24 cellular contexts compared by ENCODE assay signal in the genomic region with DNA sequence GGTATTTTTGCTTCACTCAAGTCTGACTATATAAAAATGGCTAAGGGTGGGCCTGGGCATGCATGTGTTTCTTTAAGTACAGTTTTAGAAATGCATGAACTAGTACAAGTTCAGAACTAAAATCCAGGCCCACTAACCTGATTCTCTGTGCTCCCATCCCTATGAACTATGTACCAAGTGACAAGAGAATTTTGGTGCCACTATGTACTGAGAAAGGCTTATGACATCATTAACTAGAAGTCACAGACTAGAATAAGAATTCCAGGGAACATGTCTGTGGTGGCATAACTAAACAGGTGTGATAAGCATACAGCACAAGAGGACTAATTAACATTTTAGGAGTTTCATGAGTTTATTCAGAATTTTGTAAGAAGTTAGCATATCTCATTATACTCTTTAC. TPM values are rescaled to one million over a fixed set of nuclear protein-coding genes. Genes with fewer than 3 reads are reported as not detected.
DNase-seq lines count a peak whose midpoint lies in the region; ATAC-seq, FAIRE-seq and TF ChIP-seq lines count a peak whose summit lies in the region.
"Had no signal": no experiment of that assay in that cellular context is flagged by ENCODE, and none has a peak within 500 bp of the region (broad histone marks: within the 10 kb centered on the region; RNA-seq: fewer than 3 reads in every experiment).

No MANE protein-coding gene starts in this region.

- dilution Hi-C loops in keratinocyte (cut with MboI; ENCODE audit: extremely low pct_ligation_motif_present, low sequenced_read_pairs) = no loop called here

- TF ChIP-seq CTCF in heart left ventricle (IDR thresholded peaks at IDR 0.05) = no peak
- TF ChIP-seq CTCF in keratinocyte (optimal IDR thresholded peaks at IDR 0.05 in 1 of 3, IDR thresholded peaks at IDR 0.05 in 1 of 3, conservative IDR thresholded peaks at IDR 0.05 in 1 of 3; ENCODE audit: extremely low read depth in 1 of 3, insufficient read depth in 2 of 3, low read length in 3 of 3) = no peak
- no peak for TF ChIP-seq CTCF in Peyer's patch (IDR thresholded peaks at IDR 0.05)

- no peaks in the 10 kb centered on the region for H3K79me2 ChIP-seq in keratinocyte (ENCODE audit: control insufficient read depth, insufficient read depth, low read length)

- H3K9me1 ChIP-seq in keratinocyte (ENCODE audit: control insufficient read depth, extremely low read depth, insufficient read depth, low read length) = no peaks in the 10 kb centered on the region

- peaks cover 0 to 12% (median 0%) of the 10 kb centered on the region in 12 donors for H3K9me3 ChIP-seq in heart left ventricle
- H3K9me3 ChIP-seq in keratinocyte (ENCODE audit: control insufficient read depth, low read depth, low read length) = no peaks in the 10 kb centered on the region
- H3K9me3 ChIP-seq in Peyer's patch = no peaks in the 10 kb centered on the region
- H3K9me3 ChIP-seq: BLaER1 had no signal

- FAIRE-seq in keratinocyte (lab: Jason Lieb, UNC) = peak; percentile 20
- FAIRE-seq: A204.1, G401.6, GM12892, GM19239, H1 had no signal

- H3K36me3 ChIP-seq in heart left ventricle (no peaks in the 10 kb centered on the region), keratinocyte (ENCODE audit: control insufficient read depth in 2 of 2, extremely low read depth in 1 of 2, insufficient read depth in 2 of 2, low read length in 2 of 2) (no peaks in the 10 kb centered on the region), Peyer's patch (no peaks in the 10 kb centered on the region)
- H3K36me3 ChIP-seq: BLaER1 had no signal

- H3K27me3 Mint-ChIP-seq in activated CD4-positive, alpha-beta T cell treated with anti-CD3 and anti-CD28 coated beads, Interleukin-2, amount 10 ng/mL, durations not matched to agents 24 days and 14 days = no peaks in the 10 kb centered on the region
- H3K27me3 Mint-ChIP-seq: B cell; CD4-positive, CD25-positive, alpha-beta regulatory T cell had no signal

- H2AFZ ChIP-seq in keratinocyte (ENCODE audit: control insufficient read depth, low read length) = no peak overlapping the region
- H2AFZ ChIP-seq: GM23248 had no signal

- no peak overlapping the region for H3K27ac Mint-ChIP-seq in activated CD4-positive, alpha-beta T cell treated with anti-CD3 and anti-CD28 coated beads, Interleukin-2, amount 10 ng/mL, durations not matched to agents 24 days and 14 days
- H3K27ac Mint-ChIP-seq: B cell; CD4-positive, CD25-positive, alpha-beta regulatory T cell; CD8-positive, alpha-beta T cell had no signal

- peak in 3 of 4 donors; percentile 36 to 63 (median 40) for ATAC-seq in heart left ventricle
- ATAC-seq: CD8-positive, alpha-beta T cell had no signal

- no peaks in the 10 kb centered on the region for H4K20me1 ChIP-seq in keratinocyte (ENCODE audit: control insufficient read depth, extremely low read depth, insufficient read depth, low read length)
- H4K20me1 ChIP-seq: BLaER1 had no signal

- H3K9me3 Mint-ChIP-seq in activated CD4-positive, alpha-beta T cell treated with anti-CD3 and anti-CD28 coated beads, Interleukin-2, amount 10 ng/mL, durations not matched to agents 24 days and 14 days = no peaks in the 10 kb centered on the region
- H3K9me3 Mint-ChIP-seq: CD8-positive, alpha-beta T cell had no signal

- peak; percentile 15 for DNase-seq in NCI-H748 (lab: John Stamatoyannopoulos, UW; ENCODE audit: unreplicated experiment)
- no peak for DNase-seq in NCI-H748 treated with DMSO at 0.1 percent for 48 hours (lab: John Stamatoyannopoulos, UW)
- no peak for DNase-seq in heart left ventricle
- DNase-seq in cardiac septum (ENCODE audit: low spot score) = no peak
- DNase-seq in NCI-H774 (lab: John Stamatoyannopoulos, UW) = peak; percentile 74
- DNase-seq in keratinocyte (ENCODE audit: low read depth, low spot score) = no peak
- DNase-seq in Peyer's patch = no peak
- DNase-seq in activated CD4-positive, alpha-beta T cell treated with anti-CD3 and anti-CD28 coated beads, Interleukin-2, amount 10 ng/mL, durations not matched to agents 24 days and 14 days = no peak
- DNase-seq: Caco-2; CD4-positive, CD25-positive, alpha-beta regulatory T cell; CD8-positive, alpha-beta T cell; DMS153; DND-41; H7 had no signal

- no peak for TF ChIP-seq POLR2A in heart left ventricle (IDR thresholded peaks at IDR 0.05)
- no peak for TF ChIP-seq POLR2A in Peyer's patch (IDR thresholded peaks at IDR 0.05)

- no peaks in the 10 kb centered on the region for H3K4me1 Mint-ChIP-seq in activated CD4-positive, alpha-beta T cell treated with anti-CD3 and anti-CD28 coated beads, Interleukin-2, amount 10 ng/mL, durations not matched to agents 24 days and 14 days
- H3K4me1 Mint-ChIP-seq: B cell had no signal

- H3K4me1 ChIP-seq in heart left ventricle (peaks cover 0 to 32% (median 7%) of the 10 kb centered on the region in 12 donors), keratinocyte (ENCODE audit: control insufficient read depth, extremely low read depth, insufficient read depth, low read length) (peaks cover 4% of the 10 kb centered on the region), Peyer's patch (no peaks in the 10 kb centered on the region)
- H3K4me1 ChIP-seq: Caco-2 had no signal

- no peaks in the 10 kb centered on the region for H3K36me3 Mint-ChIP-seq in activated CD4-positive, alpha-beta T cell treated with anti-CD3 and anti-CD28 coated beads, Interleukin-2, amount 10 ng/mL, durations not matched to agents 24 days and 14 days (ENCODE audit: low read depth)
- H3K36me3 Mint-ChIP-seq: CD4-positive, CD25-positive, alpha-beta regulatory T cell; CD8-positive, alpha-beta T cell had no signal

- no peak overlapping the region for H3K4me3 Mint-ChIP-seq in activated CD4-positive, alpha-beta T cell treated with anti-CD3 and anti-CD28 coated beads, Interleukin-2, amount 10 ng/mL, durations not matched to agents 24 days and 14 days
- H3K4me3 Mint-ChIP-seq: B cell; CD4-positive, CD25-positive, alpha-beta regulatory T cell; CD8-positive, alpha-beta T cell had no signal

- H3K27me3 ChIP-seq in heart left ventricle (no peaks in the 10 kb centered on the region), keratinocyte (ENCODE audit: control insufficient read depth, extremely low read depth, insufficient read depth, low read length) (no peaks in the 10 kb centered on the region), Peyer's patch (no peaks in the 10 kb centered on the region)
- H3K27me3 ChIP-seq: BLaER1 had no signal

- no peak overlapping the region for H3K4me3 ChIP-seq in heart left ventricle
- H3K4me3 ChIP-seq in keratinocyte (ENCODE audit: control insufficient read depth in 2 of 3, extremely low read depth in 1 of 3, insufficient read depth in 2 of 3, low read depth in 1 of 3, low read length in 3 of 3) = no peak overlapping the region
- no peak overlapping the region for H3K4me3 ChIP-seq in Peyer's patch
- H3K4me3 ChIP-seq: BLaER1, GM23248 had no signal

- no peak overlapping the region for H3K4me2 ChIP-seq in keratinocyte (ENCODE audit: control insufficient read depth, extremely low read depth, insufficient read depth, low read depth, low read length)
- H3K4me2 ChIP-seq: BLaER1 had no signal

- H3K9ac ChIP-seq in keratinocyte (ENCODE audit: control insufficient read depth, extremely low read depth, insufficient read depth, low read length) = no peak overlapping the region
- H3K9ac ChIP-seq: BLaER1, GM23248 had no signal

- H3K27ac ChIP-seq in heart left ventricle (no peak overlapping the region), keratinocyte (ENCODE audit: control insufficient read depth, insufficient read depth, low read length) (no peak overlapping the region), Peyer's patch (no peak overlapping the region)
- H3K27ac ChIP-seq: 22Rv1, BLaER1, C4-2B, GM23248 had no signal

- intact Hi-C loops in heart left ventricle (cut with DNase I) = no loop called here
- intact Hi-C loops in cardiac septum (cut with DNase I) = no loop called here
- intact Hi-C loops in activated CD4-positive, alpha-beta T cell treated with anti-CD3 and anti-CD28 coated beads, Interleukin-2, amount 10 ng/mL, durations not matched to agents 24 days and 14 days (cut with micrococcal nuclease) = no loop called here

RNA-seq across cellular contexts. Expression of a gene that starts 16.1 kb away (rescaled TPM):
- 10 to 100 TPM; 25.7 to 47.2 (median 41.4) TPM for total RNA-seq in heart left ventricle
- polyA plus RNA-seq in heart left ventricle = 10 to 100 TPM; 15.4 to 28.7 TPM
- total RNA-seq in cardiac septum = 35.2 TPM
- 1.2 to 1.6 TPM (median 1.3 TPM) in 3 replicates for polyA plus RNA-seq in keratinocyte
- 2.6 TPM for polyA plus RNA-seq in keratinocyte (2011; ENCODE audit: low read depth)
- polyA plus RNA-seq in keratinocyte (2011; cell fraction: cytosol; rRNA removed) = 0.32 and 0.88 TPM in 2 replicates
- polyA plus RNA-seq in keratinocyte (2011; cell fraction: nucleus; rRNA removed) = 1.7 and 2.1 TPM in 2 replicates
- polyA plus RNA-seq in keratinocyte (2012; ENCODE audit: low replicate concordance) = 1.4 and 4.3 TPM in 2 replicates
- polyA minus RNA-seq in keratinocyte = 0.62 to 2.6 TPM (median 1.1 TPM) in 3 replicates
- 1.7 TPM for polyA minus RNA-seq in keratinocyte (2011; cell fraction: cytosol; rRNA and poly(A)+ RNA removed)
- polyA minus RNA-seq in keratinocyte (2011; cell fraction: nucleus; rRNA and poly(A)+ RNA removed) = 2.1 and 2.9 TPM in 2 replicates
- 10 to 100 TPM; 35.4 to 73.4 (median 58.6) TPM for total RNA-seq in Peyer's patch
- 0.30 and 0.90 TPM in 2 replicates for total RNA-seq in activated CD4-positive, alpha-beta T cell treated with anti-CD3 and anti-CD28 coated beads, Interleukin-2, amount 10 ng/mL, durations not matched to agents 24 days and 14 days

Comparison
In these comparisons a context has a peak if more than half of its experiments do, and no peak if none do; other contexts are left out.
1. DNase-seq: peak in NCI-H748 (single experiment) and NCI-H774 (single experiment); none in NCI-H748 treated with DMSO at 0.1 percent for 48 hours (single experiment), heart left ventricle (0 of 5), cardiac septum (single experiment), keratinocyte (single experiment), Peyer's patch (0 of 3) and activated CD4-positive, alpha-beta T cell treated with anti-CD3 and anti-CD28 coated beads, Interleukin-2, amount 10 ng/mL, durations not matched to agents 24 days and 14 days (single experiment).
2. RNA of a gene that starts 16.1 kb away (total RNA-seq): 35.4 to 73.4 TPM in Peyer's patch, 25.7 to 47.2 TPM in heart left ventricle and 35.2 TPM in cardiac septum (single experiment); 0.30 to 0.90 TPM in activated CD4-positive, alpha-beta T cell treated with anti-CD3 and anti-CD28 coated beads, Interleukin-2, amount 10 ng/mL, durations not matched to agents 24 days and 14 days; every median in the first group is over 10 times any median in the second.